ENCODE assay signal across 15 cellular contexts in the genomic region with DNA sequence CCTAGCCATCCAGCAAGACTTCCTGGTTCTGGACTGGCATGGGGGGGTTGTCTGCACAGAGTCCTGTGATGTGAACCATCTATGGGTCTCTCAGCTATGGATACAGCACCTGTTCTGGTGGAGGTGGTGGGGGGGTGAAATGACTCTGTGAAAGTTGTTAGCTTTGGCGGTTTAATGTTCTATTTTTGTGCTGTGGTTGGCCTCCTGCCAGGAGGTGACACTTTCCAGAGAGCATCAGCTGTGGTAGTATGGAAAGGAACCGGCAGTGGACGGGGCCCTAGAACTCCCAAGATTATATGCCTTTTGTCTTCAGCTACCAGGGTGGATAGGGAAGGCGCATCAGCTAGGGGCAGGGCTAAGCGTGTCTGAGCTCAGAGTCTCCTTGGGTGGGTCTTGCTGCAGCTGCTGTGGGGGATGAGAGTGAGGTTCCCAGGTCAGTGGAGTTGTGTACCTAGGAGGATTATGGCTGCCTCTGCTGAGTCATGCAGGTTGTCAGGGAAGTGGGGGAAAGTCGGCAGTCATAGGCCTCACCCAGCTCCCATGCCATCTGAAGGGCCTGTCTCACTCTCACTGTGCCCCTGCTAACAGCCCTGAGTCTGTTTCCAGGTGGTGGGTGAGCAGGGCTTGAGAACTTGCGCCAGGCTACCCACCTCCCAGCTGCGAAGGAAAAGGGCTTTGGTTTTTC. TPM values are rescaled to one million over a fixed set of nuclear protein-coding genes. Genes with fewer than 3 reads are reported as not detected.
A peak's percentile ranks its signal among the peaks of the same experiment; 100 is the strongest.
DNase-seq lines count a peak whose midpoint lies in the region; ATAC-seq, FAIRE-seq and TF ChIP-seq lines count a peak whose summit lies in the region.
"Had no signal": no experiment of that assay in that cellular context is flagged by ENCODE, and none has a peak within 500 bp of the region (broad histone marks: within the 10 kb centered on the region; RNA-seq: fewer than 3 reads in every experiment).

No MANE protein-coding gene starts in this region.

- H3K79me2 ChIP-seq in mammary epithelial cell (ENCODE audit: insufficient read depth, low read length), result no peaks in the 10 kb centered on the region
- H3K79me2 ChIP-seq in K562 (ENCODE audit: control insufficient read depth, insufficient read depth, low read length), result no peaks in the 10 kb centered on the region
- H3K79me2 ChIP-seq in neural progenitor cell (ENCODE audit: low read depth), result no peaks in the 10 kb centered on the region

- CTCF ChIA-PET in mammary epithelial cell (lab: Charles Lee; ENCODE audit: low non-redundant PET) (no interaction called here), K562 (lab: Yijun Ruan, JAX; ENCODE audit: low intra/inter-chr PET ratio) (interaction anchor here (0.6 kb wide), 1 partner anchor 10 kb away, joined by 4 read pairs; no protein-coding TSS in a partner anchor)

- H3K27me3 ChIP-seq in mammary epithelial cell (ENCODE audit: insufficient read depth, low read length) (no peaks in the 10 kb centered on the region), breast epithelium (no peaks in the 10 kb centered on the region), K562 (ENCODE audit: control insufficient read depth in 2 of 2, insufficient read depth in 2 of 2, low read length in 2 of 2) (no peaks in the 10 kb centered on the region), neural progenitor cell (no peaks in the 10 kb centered on the region)

- H3K27me3 Mint-ChIP-seq in neural progenitor cell (ENCODE audit: insufficient read depth, low read depth), result peaks cover 8% of the 10 kb centered on the region

- H3K4me3 Mint-ChIP-seq in neural progenitor cell, result no peak overlapping the region
- H3K4me3 Mint-ChIP-seq: CD4-positive, CD25-positive, alpha-beta regulatory T cell; dendritic cell treated with granulocyte-macrophage colony-stimulating factor and Interleukin-4, amounts not matched to agents 40 ng/mL and 50 ng/mL, for 4 days had no signal

- no peaks in the 10 kb centered on the region for H4K20me1 ChIP-seq in mammary epithelial cell (ENCODE audit: insufficient read depth, low read length)
- H4K20me1 ChIP-seq in K562 (replicated peaks; ENCODE audit: control insufficient read depth, insufficient read depth, low read length), result no peaks in the 10 kb centered on the region
- H4K20me1 ChIP-seq in neural progenitor cell (ENCODE audit: low read depth), result no peaks in the 10 kb centered on the region

- H3K27ac ChIP-seq in mammary epithelial cell (ENCODE audit: insufficient read depth, low read depth, low read length) (peak overlapping the region; percentile 43), breast epithelium (peak overlapping the region in 1 of 2 donors; percentile 28), K562 (ENCODE audit: extremely low read depth, low read depth, low read length) (0 out of 3 replicates have a peak overlapping the region, but pooled peaks have one; percentile 29), neural progenitor cell (no peak overlapping the region)

- in situ Hi-C loops in mammary epithelial cell (cut with MboI; ENCODE audit: low sequenced_read_pairs in 2 of 2) (no loop called here), K562 (cut with MboI) (no loop called here)

- peak overlapping the region; percentile 100 for H2AFZ ChIP-seq in mammary epithelial cell (ENCODE audit: low read depth, low read length)
- peak overlapping the region; percentile 93 for H2AFZ ChIP-seq in K562 (ENCODE audit: low read depth, low read length)
- H2AFZ ChIP-seq in neural progenitor cell (replicated peaks), result peak overlapping the region; percentile 64

- 74% methylated on average over 6 of the region's 8 CpGs for WGBS in mammary epithelial cell (ENCODE audit: low coverage, missing lambda C conversion rate)
- WGBS in K562 (ENCODE audit: insufficient coverage, low coverage, missing lambda C conversion rate), result 41% methylated on average over 8 of the region's 8 CpGs

- BruUV-seq in mammary epithelial cell (replicated peaks; lab: Mats Ljungman, UMichigan) (no TSS peak), K562 (replicated peaks; lab: Mats Ljungman, UMichigan) (no TSS peak)

- H3K36me3 ChIP-seq in mammary epithelial cell (ENCODE audit: insufficient read depth, low read length) (no peaks in the 10 kb centered on the region), breast epithelium (no peaks in the 10 kb centered on the region), K562 (ENCODE audit: control insufficient read depth, insufficient read depth, low read length) (no peaks in the 10 kb centered on the region), neural progenitor cell (no peaks in the 10 kb centered on the region)

- no peak overlapping the region for H3K9ac ChIP-seq in mammary epithelial cell (ENCODE audit: insufficient read depth, low read length)
- peak overlapping the region; percentile 22 to 78; a peak in 2 of 4 replicates for H3K9ac ChIP-seq in K562 (ENCODE audit: insufficient read depth in 1 of 2, low read depth in 2 of 2, low read length in 2 of 2)
- no peak overlapping the region for H3K9ac ChIP-seq in neural progenitor cell

- POLR2A ChIA-PET in K562 (lab: Yijun Ruan, JAX), result interaction anchor here (0.6 to 1.2 kb wide), 3 partner anchors 10 to 343 kb away, joined by 3 to 5 read pairs (median 4); no protein-coding TSS in a partner anchor

- H3K36me3 Mint-ChIP-seq in neural progenitor cell, result no peaks in the 10 kb centered on the region

- H3K4me1 Mint-ChIP-seq in neural progenitor cell, result peaks cover 6% of the 10 kb centered on the region

- peaks cover 8% of the 10 kb centered on the region for H3K9me3 Mint-ChIP-seq in neural progenitor cell

- H3K4me2 ChIP-seq in mammary epithelial cell (ENCODE audit: insufficient read depth, low read depth, low read length) (peak overlapping the region; percentile 36), K562 (ENCODE audit: insufficient read depth, low read length) (peak overlapping the region; percentile 0; the same call in 1 of the 2 replicates), neural progenitor cell (no peak overlapping the region)

- H3K27ac Mint-ChIP-seq in neural progenitor cell, result no peak overlapping the region
- H3K27ac Mint-ChIP-seq: CD4-positive, CD25-positive, alpha-beta regulatory T cell; dendritic cell treated with granulocyte-macrophage colony-stimulating factor and Interleukin-4, amounts not matched to agents 40 ng/mL and 50 ng/mL, for 4 days had no signal

- dilution Hi-C loops in mammary epithelial cell (cut with HindIII; ENCODE audit: low sequenced_read_pairs), result no loop called here

- peaks cover 12% of the 10 kb centered on the region for H3K4me1 ChIP-seq in mammary epithelial cell (ENCODE audit: insufficient read depth, low read length)
- no peaks in the 10 kb centered on the region for H3K4me1 ChIP-seq in breast epithelium
- H3K4me1 ChIP-seq in K562 (replicated peaks in 1 of 2; ENCODE audit: control insufficient read depth in 2 of 2, insufficient read depth in 2 of 2, low read length in 2 of 2), result peaks cover 10 to 14% of the 10 kb centered on the region in 2 experiments
- H3K4me1 ChIP-seq in neural progenitor cell, result peaks cover 5% of the 10 kb centered on the region

- H3K9me1 ChIP-seq in K562 (ENCODE audit: control insufficient read depth, insufficient read depth, low read length), result no peaks in the 10 kb centered on the region

- TF ChIP-seq RAD21 in K562 (CRISPR knock-in tag; conservative IDR thresholded peaks at IDR 0.05 in 1 of 2, IDR thresholded peaks at IDR 0.05 in 1 of 2), result no peak

- TF ChIP-seq POLR2A in breast epithelium (IDR thresholded peaks at IDR 0.05) (no peak), K562 (conservative IDR thresholded peaks at IDR 0.05) (no peak)

- ATAC-seq in K562 (peak; percentile 67), HG02798 (IDR thresholded peaks at IDR 0.05; ENCODE audit: poor library complexity, unreplicated experiment) (no peak), HG03460 (IDR thresholded peaks at IDR 0.05; ENCODE audit: unreplicated experiment) (no peak)

- peak; percentile 35 for FAIRE-seq in K562 (lab: Jason Lieb, UNC)
- FAIRE-seq: GM12892 had no signal

- no peak for TF ChIP-seq EP300 in K562 (IDR thresholded peaks at IDR 0.05; ENCODE audit: low read length)

- H3F3A ChIP-seq in neural progenitor cell (ENCODE audit: low read depth), result no peaks in the 10 kb centered on the region

- TF ChIP-seq CTCF in mammary epithelial cell (conservative IDR thresholded peaks at IDR 0.05 in 1 of 2, IDR thresholded peaks at IDR 0.05 in 1 of 2; ENCODE audit: extremely low read depth in 1 of 2, insufficient read depth in 1 of 2, low read depth in 1 of 2, low read length in 2 of 2), result no peak
- no peak for TF ChIP-seq CTCF in breast epithelium (IDR thresholded peaks at IDR 0.05)
- TF ChIP-seq CTCF in K562 (IDR thresholded peaks at IDR 0.05 in 2 of 3, conservative IDR thresholded peaks at IDR 0.05 in 1 of 3; ENCODE audit: insufficient read depth in 2 of 3, low read depth in 1 of 3, low read length in 3 of 3), result no peak
- TF ChIP-seq CTCF in neural progenitor cell (IDR thresholded peaks at IDR 0.05), result no peak

- H3K9me3 ChIP-seq in mammary epithelial cell (replicated peaks; ENCODE audit: insufficient read depth, low read length) (no peaks in the 10 kb centered on the region), breast epithelium (peaks cover 5 to 12% of the 10 kb centered on the region in 2 donors), K562 (replicated peaks; ENCODE audit: control insufficient read depth, insufficient read depth, low read depth, low read length) (peaks cover 2% of the 10 kb centered on the region; the same call in 1 of the 2 replicates), neural progenitor cell (ENCODE audit: low read depth) (no peaks in the 10 kb centered on the region)

- DNase-seq in mammary epithelial cell (no peak), breast epithelium (ENCODE audit: low spot score in 2 of 2) (no peak), NCI-H2196 (lab: John Stamatoyannopoulos, UW; ENCODE audit: unreplicated experiment) (peak; percentile 23), K562 (ENCODE audit: extremely low read depth in 1 of 4, low spot score in 3 of 4) (peak in 2 of 4 experiments; percentile 24 to 44), neural progenitor cell (ENCODE audit: low spot score) (no peak), cerebellar cortex (ENCODE audit: low spot score) (no peak)
- DNase-seq: CD4-positive, CD25-positive, alpha-beta regulatory T cell; head of caudate nucleus; IMR-90; NK-92 treated with Interleukin-12 subunit alpha and Interleukin-12 subunit beta, amount 100 ng/mL, for 24 hours; T1000 had no signal

- intact Hi-C loops in mammary epithelial cell (cut with micrococcal nuclease), result no loop called here
- intact Hi-C loops in breast epithelium (cut with DNase I; ENCODE audit: low total_unique reads), result no loop called here
- intact Hi-C loops in K562 (cut with micrococcal nuclease), result no loop called here

- H3K4me3 ChIP-seq in mammary epithelial cell (replicated peaks in 1 of 3; ENCODE audit: insufficient read depth in 1 of 3, low read depth in 2 of 3, low read length in 3 of 3) (no peak overlapping the region), breast epithelium (no peak overlapping the region), K562 (no peak overlapping the region), neural progenitor cell (no peak overlapping the region)

RNA-seq across cellular contexts. Expression of a gene that starts 7.1 kb away (rescaled TPM):
- total RNA-seq in mammary epithelial cell, result 10 to 100 TPM; 21.5 to 24.9 TPM
- polyA plus RNA-seq in mammary epithelial cell, result 16.6 TPM
- polyA minus RNA-seq in mammary epithelial cell, result 49.9 TPM
- 10 to 100 TPM; 10.1 to 19.5 (median 13.1) TPM for total RNA-seq in breast epithelium
- total RNA-seq in K562 (2011; cell fraction: chromatin; rRNA removed; ENCODE audit: low replicate concordance), result 71.4 and 116 TPM in 2 replicates
- 42.0 and 51.1 TPM in 2 replicates for total RNA-seq in K562 (2011; cell fraction: nucleolus; rRNA removed)
- total RNA-seq in K562 (2011; cell fraction: nucleoplasm; rRNA removed), result 50.7 and 70.1 TPM in 2 replicates
- 34.8 and 37.7 TPM in 2 replicates for total RNA-seq in K562 (2014; rRNA removed)
- 39.6 and 43.7 TPM in 2 replicates for total RNA-seq in K562 (2014; rRNA removed; fragmentation: Illumina TruSeq; extraction: Trizol)
- total RNA-seq in K562 (2015; rRNA removed; fragmentation: Illumina TruSeq; extraction: Trizol), result 37.7 and 39.0 TPM in 2 replicates
- 48.5 and 51.9 TPM in 2 replicates for total RNA-seq in K562 (2021)
- 34.9 and 39.7 TPM in 2 replicates for polyA plus RNA-seq in K562 (2011; rRNA removed)
- 28.8 and 29.8 TPM in 2 replicates for polyA plus RNA-seq in K562 (2011; cell fraction: cytosol; rRNA removed)
- polyA plus RNA-seq in K562 (2011; cell fraction: nucleus; rRNA removed), result 58.3 and 84.7 TPM in 2 replicates
- polyA plus RNA-seq in K562 (2012), result 19.9 and 25.8 TPM in 2 replicates
- polyA plus RNA-seq in K562 (2014; fragmentation: Illumina TruSeq; extraction: Trizol), result 37.1 and 42.5 TPM in 2 replicates
- 1 to 10 TPM; 4.9 to 8.4 TPM for polyA plus RNA-seq in K562 (2014; fragmentation: Nextera tagmentation; extraction: Ambion mirVana)
- 22.1 and 28.2 TPM in 2 replicates for polyA plus RNA-seq in K562 (2014; rRNA removed)
- 93.8 and 106 TPM in 2 replicates for polyA minus RNA-seq in K562 (2011; rRNA and poly(A)+ RNA removed)
- 27.2 and 27.3 TPM in 2 replicates for polyA minus RNA-seq in K562 (2011; cell fraction: cytosol; rRNA and poly(A)+ RNA removed)
- polyA minus RNA-seq in K562 (2011; cell fraction: nucleus; rRNA and poly(A)+ RNA removed), result 47.8 and 66.4 TPM in 2 replicates
- total RNA-seq in neural progenitor cell (ENCODE audit: low replicate concordance), result 24.8 and 30.9 TPM in 2 replicates

Comparison
In these comparisons a context has a peak if more than half of its experiments do, and no peak if none do; other contexts are left out.
1. H3K9ac ChIP-seq: peak in K562 (2 of 2); none in mammary epithelial cell (single experiment) and neural progenitor cell (single experiment).
2. Peak in every context shown above with its lines, with median percentiles within 50 percentile points of each other: H2AFZ ChIP-seq.